1 cellular context compared by ENCODE assay signal in the genomic region with DNA sequence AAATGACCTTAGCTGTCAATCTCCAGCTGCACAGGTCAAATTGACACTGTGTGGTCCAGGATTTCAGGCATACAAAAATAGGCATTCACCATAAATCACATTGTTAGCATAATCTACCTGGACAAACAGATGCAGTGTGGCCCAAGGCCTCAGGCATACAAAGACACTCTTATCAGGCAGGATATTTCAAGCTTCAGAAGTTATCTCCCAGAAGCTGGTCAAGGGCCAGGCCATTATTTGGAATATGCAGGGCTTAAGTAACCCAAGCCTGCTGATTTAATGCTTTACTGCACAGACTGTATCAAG.
TF ChIP-seq lines count a peak whose summit lies in the region.

No MANE protein-coding gene starts in this region.

TF ChIP-seq in HepG2, 621 proteins besides CTCF, POLR2A, EP300 and RAD21 (continued from another document and continues in another):
- TF ChIP-seq, protein P1, sequence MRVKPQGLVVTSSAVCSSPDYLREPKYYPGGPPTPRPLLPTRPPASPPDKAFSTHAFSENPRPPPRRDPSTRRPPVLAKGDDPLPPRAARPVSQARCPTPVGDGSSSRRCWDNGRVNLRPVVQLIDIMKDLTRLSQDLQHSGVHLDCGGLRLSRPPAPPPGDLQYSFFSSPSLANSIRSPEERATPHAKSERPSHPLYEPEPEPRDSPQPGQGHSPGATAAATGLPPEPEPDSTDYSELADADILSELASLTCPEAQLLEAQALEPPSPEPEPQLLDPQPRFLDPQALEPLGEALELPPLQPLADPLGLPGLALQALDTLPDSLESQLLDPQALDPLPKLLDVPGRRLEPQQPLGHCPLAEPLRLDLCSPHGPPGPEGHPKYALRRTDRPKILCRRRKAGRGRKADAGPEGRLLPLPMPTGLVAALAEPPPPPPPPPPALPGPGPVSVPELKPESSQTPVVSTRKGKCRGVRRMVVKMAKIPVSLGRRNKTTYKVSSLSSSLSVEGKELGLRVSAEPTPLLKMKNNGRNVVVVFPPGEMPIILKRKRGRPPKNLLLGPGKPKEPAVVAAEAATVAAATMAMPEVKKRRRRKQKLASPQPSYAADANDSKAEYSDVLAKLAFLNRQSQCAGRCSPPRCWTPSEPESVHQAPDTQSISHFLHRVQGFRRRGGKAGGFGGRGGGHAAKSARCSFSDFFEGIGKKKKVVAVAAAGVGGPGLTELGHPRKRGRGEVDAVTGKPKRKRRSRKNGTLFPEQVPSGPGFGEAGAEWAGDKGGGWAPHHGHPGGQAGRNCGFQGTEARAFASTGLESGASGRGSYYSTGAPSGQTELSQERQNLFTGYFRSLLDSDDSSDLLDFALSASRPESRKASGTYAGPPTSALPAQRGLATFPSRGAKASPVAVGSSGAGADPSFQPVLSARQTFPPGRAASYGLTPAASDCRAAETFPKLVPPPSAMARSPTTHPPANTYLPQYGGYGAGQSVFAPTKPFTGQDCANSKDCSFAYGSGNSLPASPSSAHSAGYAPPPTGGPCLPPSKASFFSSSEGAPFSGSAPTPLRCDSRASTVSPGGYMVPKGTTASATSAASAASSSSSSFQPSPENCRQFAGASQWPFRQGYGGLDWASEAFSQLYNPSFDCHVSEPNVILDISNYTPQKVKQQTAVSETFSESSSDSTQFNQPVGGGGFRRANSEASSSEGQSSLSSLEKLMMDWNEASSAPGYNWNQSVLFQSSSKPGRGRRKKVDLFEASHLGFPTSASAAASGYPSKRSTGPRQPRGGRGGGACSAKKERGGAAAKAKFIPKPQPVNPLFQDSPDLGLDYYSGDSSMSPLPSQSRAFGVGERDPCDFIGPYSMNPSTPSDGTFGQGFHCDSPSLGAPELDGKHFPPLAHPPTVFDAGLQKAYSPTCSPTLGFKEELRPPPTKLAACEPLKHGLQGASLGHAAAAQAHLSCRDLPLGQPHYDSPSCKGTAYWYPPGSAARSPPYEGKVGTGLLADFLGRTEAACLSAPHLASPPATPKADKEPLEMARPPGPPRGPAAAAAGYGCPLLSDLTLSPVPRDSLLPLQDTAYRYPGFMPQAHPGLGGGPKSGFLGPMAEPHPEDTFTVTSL (CRISPR knock-in tag; IDR thresholded peaks at IDR 0.05; ENCODE audit: borderline replicate concordance) = peak; percentile 77
- TF ChIP-seq, protein P2, sequence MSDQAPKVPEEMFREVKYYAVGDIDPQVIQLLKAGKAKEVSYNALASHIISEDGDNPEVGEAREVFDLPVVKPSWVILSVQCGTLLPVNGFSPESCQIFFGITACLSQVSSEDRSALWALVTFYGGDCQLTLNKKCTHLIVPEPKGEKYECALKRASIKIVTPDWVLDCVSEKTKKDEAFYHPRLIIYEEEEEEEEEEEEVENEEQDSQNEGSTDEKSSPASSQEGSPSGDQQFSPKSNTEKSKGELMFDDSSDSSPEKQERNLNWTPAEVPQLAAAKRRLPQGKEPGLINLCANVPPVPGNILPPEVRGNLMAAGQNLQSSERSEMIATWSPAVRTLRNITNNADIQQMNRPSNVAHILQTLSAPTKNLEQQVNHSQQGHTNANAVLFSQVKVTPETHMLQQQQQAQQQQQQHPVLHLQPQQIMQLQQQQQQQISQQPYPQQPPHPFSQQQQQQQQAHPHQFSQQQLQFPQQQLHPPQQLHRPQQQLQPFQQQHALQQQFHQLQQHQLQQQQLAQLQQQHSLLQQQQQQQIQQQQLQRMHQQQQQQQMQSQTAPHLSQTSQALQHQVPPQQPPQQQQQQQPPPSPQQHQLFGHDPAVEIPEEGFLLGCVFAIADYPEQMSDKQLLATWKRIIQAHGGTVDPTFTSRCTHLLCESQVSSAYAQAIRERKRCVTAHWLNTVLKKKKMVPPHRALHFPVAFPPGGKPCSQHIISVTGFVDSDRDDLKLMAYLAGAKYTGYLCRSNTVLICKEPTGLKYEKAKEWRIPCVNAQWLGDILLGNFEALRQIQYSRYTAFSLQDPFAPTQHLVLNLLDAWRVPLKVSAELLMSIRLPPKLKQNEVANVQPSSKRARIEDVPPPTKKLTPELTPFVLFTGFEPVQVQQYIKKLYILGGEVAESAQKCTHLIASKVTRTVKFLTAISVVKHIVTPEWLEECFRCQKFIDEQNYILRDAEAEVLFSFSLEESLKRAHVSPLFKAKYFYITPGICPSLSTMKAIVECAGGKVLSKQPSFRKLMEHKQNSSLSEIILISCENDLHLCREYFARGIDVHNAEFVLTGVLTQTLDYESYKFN (CRISPR knock-in tag; conservative IDR thresholded peaks at IDR 0.05) = peak; percentile 83
- peak; percentile 86 for TF ChIP-seq NCOA2 (CRISPR knock-in tag; IDR thresholded peaks at IDR 0.05)
- peak; percentile 69 for TF ChIP-seq RXRB (CRISPR knock-in tag; IDR thresholded peaks at IDR 0.05; ENCODE audit: borderline replicate concordance)
- no peak for TF ChIP-seq SP140L (CRISPR knock-in tag; IDR thresholded peaks at IDR 0.05; ENCODE audit: borderline replicate concordance)
- TF ChIP-seq MBD4 (IDR thresholded peaks at IDR 0.05; ENCODE audit: borderline replicate concordance, low read length) = no peak
- TF ChIP-seq, protein P3, sequence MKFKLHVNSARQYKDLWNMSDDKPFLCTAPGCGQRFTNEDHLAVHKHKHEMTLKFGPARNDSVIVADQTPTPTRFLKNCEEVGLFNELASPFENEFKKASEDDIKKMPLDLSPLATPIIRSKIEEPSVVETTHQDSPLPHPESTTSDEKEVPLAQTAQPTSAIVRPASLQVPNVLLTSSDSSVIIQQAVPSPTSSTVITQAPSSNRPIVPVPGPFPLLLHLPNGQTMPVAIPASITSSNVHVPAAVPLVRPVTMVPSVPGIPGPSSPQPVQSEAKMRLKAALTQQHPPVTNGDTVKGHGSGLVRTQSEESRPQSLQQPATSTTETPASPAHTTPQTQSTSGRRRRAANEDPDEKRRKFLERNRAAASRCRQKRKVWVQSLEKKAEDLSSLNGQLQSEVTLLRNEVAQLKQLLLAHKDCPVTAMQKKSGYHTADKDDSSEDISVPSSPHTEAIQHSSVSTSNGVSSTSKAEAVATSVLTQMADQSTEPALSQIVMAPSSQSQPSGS (CRISPR knock-in tag; IDR thresholded peaks at IDR 0.05) = peak; percentile 6; the same call in 1 of the 2 replicates
- no peak for TF ChIP-seq ZNF329 (CRISPR knock-in tag; IDR thresholded peaks at IDR 0.05; ENCODE audit: low read depth)
- TF ChIP-seq, protein P4, sequence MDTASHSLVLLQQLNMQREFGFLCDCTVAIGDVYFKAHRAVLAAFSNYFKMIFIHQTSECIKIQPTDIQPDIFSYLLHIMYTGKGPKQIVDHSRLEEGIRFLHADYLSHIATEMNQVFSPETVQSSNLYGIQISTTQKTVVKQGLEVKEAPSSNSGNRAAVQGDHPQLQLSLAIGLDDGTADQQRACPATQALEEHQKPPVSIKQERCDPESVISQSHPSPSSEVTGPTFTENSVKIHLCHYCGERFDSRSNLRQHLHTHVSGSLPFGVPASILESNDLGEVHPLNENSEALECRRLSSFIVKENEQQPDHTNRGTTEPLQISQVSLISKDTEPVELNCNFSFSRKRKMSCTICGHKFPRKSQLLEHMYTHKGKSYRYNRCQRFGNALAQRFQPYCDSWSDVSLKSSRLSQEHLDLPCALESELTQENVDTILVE (CRISPR knock-in tag; IDR thresholded peaks at IDR 0.05) = 0 out of 2 replicates have a peak, but pooled peaks have one; percentile 31
- no peak for TF ChIP-seq PRMT3 (CRISPR knock-in tag; IDR thresholded peaks at IDR 0.05; ENCODE audit: borderline replicate concordance, low read depth)
- TF ChIP-seq HDAC1 (CRISPR knock-in tag; IDR thresholded peaks at IDR 0.05) = peak; percentile 73; the same call in 1 of the 2 replicates
- TF ChIP-seq, protein P5, sequence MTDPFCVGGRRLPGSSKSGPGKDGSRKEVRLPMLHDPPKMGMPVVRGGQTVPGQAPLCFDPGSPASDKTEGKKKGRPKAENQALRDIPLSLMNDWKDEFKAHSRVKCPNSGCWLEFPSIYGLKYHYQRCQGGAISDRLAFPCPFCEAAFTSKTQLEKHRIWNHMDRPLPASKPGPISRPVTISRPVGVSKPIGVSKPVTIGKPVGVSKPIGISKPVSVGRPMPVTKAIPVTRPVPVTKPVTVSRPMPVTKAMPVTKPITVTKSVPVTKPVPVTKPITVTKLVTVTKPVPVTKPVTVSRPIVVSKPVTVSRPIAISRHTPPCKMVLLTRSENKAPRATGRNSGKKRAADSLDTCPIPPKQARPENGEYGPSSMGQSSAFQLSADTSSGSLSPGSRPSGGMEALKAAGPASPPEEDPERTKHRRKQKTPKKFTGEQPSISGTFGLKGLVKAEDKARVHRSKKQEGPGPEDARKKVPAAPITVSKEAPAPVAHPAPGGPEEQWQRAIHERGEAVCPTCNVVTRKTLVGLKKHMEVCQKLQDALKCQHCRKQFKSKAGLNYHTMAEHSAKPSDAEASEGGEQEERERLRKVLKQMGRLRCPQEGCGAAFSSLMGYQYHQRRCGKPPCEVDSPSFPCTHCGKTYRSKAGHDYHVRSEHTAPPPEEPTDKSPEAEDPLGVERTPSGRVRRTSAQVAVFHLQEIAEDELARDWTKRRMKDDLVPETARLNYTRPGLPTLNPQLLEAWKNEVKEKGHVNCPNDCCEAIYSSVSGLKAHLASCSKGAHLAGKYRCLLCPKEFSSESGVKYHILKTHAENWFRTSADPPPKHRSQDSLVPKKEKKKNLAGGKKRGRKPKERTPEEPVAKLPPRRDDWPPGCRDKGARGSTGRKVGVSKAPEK (CRISPR knock-in tag; IDR thresholded peaks at IDR 0.05; ENCODE audit: borderline replicate concordance) = no peak
- TF ChIP-seq, protein P6, sequence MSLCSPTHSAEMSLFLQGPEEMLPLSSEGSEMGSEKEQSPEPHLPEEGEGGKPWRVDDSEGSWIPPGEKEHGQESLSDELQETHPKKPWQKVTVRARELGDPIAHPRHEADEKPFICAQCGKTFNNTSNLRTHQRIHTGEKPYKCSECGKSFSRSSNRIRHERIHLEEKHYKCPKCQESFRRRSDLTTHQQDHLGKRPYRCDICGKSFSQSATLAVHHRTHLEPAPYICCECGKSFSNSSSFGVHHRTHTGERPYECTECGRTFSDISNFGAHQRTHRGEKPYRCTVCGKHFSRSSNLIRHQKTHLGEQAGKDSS (CRISPR knock-in tag; IDR thresholded peaks at IDR 0.05; ENCODE audit: borderline replicate concordance, low read depth) = no peak
- TF ChIP-seq, protein P7, sequence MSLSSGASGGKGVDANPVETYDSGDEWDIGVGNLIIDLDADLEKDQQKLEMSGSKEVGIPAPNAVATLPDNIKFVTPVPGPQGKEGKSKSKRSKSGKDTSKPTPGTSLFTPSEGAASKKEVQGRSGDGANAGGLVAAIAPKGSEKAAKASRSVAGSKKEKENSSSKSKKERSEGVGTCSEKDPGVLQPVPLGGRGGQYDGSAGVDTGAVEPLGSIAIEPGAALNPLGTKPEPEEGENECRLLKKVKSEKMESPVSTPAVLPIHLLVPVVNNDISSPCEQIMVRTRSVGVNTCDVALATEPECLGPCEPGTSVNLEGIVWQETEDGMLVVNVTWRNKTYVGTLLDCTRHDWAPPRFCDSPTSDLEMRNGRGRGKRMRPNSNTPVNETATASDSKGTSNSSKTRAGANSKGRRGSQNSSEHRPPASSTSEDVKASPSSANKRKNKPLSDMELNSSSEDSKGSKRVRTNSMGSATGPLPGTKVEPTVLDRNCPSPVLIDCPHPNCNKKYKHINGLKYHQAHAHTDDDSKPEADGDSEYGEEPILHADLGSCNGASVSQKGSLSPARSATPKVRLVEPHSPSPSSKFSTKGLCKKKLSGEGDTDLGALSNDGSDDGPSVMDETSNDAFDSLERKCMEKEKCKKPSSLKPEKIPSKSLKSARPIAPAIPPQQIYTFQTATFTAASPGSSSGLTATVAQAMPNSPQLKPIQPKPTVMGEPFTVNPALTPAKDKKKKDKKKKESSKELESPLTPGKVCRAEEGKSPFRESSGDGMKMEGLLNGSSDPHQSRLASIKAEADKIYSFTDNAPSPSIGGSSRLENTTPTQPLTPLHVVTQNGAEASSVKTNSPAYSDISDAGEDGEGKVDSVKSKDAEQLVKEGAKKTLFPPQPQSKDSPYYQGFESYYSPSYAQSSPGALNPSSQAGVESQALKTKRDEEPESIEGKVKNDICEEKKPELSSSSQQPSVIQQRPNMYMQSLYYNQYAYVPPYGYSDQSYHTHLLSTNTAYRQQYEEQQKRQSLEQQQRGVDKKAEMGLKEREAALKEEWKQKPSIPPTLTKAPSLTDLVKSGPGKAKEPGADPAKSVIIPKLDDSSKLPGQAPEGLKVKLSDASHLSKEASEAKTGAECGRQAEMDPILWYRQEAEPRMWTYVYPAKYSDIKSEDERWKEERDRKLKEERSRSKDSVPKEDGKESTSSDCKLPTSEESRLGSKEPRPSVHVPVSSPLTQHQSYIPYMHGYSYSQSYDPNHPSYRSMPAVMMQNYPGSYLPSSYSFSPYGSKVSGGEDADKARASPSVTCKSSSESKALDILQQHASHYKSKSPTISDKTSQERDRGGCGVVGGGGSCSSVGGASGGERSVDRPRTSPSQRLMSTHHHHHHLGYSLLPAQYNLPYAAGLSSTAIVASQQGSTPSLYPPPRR (CRISPR knock-in tag; IDR thresholded peaks at IDR 0.05; ENCODE audit: borderline replicate concordance) = peak; percentile 87
- TF ChIP-seq RFX5 (IDR thresholded peaks at IDR 0.05; ENCODE audit: low read depth, low read length) = no peak
- no peak for TF ChIP-seq ZNF768 (CRISPR knock-in tag; IDR thresholded peaks at IDR 0.05)
- peak; percentile 27; the same call in 1 of the 2 replicates for TF ChIP-seq CBFB (CRISPR knock-in tag; IDR thresholded peaks at IDR 0.05)
- TF ChIP-seq MAFK (conservative IDR thresholded peaks at IDR 0.05 in 1 of 2, IDR thresholded peaks at IDR 0.05 in 1 of 2; ENCODE audit: low read length in 2 of 2) = peak in 1 of 2 experiments; percentile 53; a peak in 1 of 4 replicates
- TF ChIP-seq, protein P8, sequence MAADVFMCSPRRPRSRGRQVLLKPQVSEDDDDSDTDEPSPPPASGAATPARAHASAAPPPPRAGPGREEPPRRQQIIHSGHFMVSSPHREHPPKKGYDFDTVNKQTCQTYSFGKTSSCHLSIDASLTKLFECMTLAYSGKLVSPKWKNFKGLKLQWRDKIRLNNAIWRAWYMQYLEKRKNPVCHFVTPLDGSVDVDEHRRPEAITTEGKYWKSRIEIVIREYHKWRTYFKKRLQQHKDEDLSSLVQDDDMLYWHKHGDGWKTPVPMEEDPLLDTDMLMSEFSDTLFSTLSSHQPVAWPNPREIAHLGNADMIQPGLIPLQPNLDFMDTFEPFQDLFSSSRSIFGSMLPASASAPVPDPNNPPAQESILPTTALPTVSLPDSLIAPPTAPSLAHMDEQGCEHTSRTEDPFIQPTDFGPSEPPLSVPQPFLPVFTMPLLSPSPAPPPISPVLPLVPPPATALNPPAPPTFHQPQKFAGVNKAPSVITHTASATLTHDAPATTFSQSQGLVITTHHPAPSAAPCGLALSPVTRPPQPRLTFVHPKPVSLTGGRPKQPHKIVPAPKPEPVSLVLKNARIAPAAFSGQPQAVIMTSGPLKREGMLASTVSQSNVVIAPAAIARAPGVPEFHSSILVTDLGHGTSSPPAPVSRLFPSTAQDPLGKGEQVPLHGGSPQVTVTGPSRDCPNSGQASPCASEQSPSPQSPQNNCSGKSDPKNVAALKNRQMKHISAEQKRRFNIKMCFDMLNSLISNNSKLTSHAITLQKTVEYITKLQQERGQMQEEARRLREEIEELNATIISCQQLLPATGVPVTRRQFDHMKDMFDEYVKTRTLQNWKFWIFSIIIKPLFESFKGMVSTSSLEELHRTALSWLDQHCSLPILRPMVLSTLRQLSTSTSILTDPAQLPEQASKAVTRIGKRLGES (CRISPR knock-in tag; IDR thresholded peaks at IDR 0.05; ENCODE audit: borderline replicate concordance) = no peak
- TF ChIP-seq MED1 (CRISPR knock-in tag; IDR thresholded peaks at IDR 0.05) = peak; percentile 43; the same call in 1 of the 2 replicates
- 0 out of 2 replicates have a peak, but pooled peaks have one; percentile 20 for TF ChIP-seq SP5 (CRISPR knock-in tag; IDR thresholded peaks at IDR 0.05; ENCODE audit: borderline replicate concordance, low read depth)
- TF ChIP-seq, protein P9, sequence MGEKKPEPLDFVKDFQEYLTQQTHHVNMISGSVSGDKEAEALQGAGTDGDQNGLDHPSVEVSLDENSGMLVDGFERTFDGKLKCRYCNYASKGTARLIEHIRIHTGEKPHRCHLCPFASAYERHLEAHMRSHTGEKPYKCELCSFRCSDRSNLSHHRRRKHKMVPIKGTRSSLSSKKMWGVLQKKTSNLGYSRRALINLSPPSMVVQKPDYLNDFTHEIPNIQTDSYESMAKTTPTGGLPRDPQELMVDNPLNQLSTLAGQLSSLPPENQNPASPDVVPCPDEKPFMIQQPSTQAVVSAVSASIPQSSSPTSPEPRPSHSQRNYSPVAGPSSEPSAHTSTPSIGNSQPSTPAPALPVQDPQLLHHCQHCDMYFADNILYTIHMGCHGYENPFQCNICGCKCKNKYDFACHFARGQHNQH (CRISPR knock-in tag; IDR thresholded peaks at IDR 0.05) = peak; percentile 48; the same call in 1 of the 2 replicates
